Comparison of ENCODE assay signal across 1 cellular context in genomic region chr18:13217971-13218375, GRCh38.
TF ChIP-seq lines count a peak whose summit lies in the region.

No MANE protein-coding gene starts in this region.

TF ChIP-seq in A549, 52 proteins besides CTCF, POLR2A, EP300 and RAD21 (continued from another document):
- TF ChIP-seq USF2 (IDR thresholded peaks at IDR 0.05) = no peak
TF ChIP-seq in A549: peak in this region for 1.
